2 cellular contexts compared by ENCODE assay signal in genomic region chr20:36093804-36094145, GRCh38.
TF ChIP-seq lines count a peak whose summit lies in the region.

No MANE protein-coding gene starts in this region.

TF ChIP-seq in A549, 52 proteins besides CTCF, POLR2A, EP300 and RAD21 (continued from another document):
- TF ChIP-seq REST (IDR thresholded peaks at IDR 0.05) = no peak
- no peak for TF ChIP-seq USF2 (IDR thresholded peaks at IDR 0.05)
- no peak for TF ChIP-seq RCOR1 (IDR thresholded peaks at IDR 0.05; ENCODE audit: low read depth, low read length)

TF ChIP-seq in IMR-90, 13 proteins besides CTCF, POLR2A, EP300 and RAD21 (continued from another document):
- TF ChIP-seq USF2 (IDR thresholded peaks at IDR 0.05; ENCODE audit: low read depth, low read length) = no peak
TF ChIP-seq in IMR-90: peak in this region for 0.
